ENCODE assay signal across 8 cellular contexts in the genomic region with DNA sequence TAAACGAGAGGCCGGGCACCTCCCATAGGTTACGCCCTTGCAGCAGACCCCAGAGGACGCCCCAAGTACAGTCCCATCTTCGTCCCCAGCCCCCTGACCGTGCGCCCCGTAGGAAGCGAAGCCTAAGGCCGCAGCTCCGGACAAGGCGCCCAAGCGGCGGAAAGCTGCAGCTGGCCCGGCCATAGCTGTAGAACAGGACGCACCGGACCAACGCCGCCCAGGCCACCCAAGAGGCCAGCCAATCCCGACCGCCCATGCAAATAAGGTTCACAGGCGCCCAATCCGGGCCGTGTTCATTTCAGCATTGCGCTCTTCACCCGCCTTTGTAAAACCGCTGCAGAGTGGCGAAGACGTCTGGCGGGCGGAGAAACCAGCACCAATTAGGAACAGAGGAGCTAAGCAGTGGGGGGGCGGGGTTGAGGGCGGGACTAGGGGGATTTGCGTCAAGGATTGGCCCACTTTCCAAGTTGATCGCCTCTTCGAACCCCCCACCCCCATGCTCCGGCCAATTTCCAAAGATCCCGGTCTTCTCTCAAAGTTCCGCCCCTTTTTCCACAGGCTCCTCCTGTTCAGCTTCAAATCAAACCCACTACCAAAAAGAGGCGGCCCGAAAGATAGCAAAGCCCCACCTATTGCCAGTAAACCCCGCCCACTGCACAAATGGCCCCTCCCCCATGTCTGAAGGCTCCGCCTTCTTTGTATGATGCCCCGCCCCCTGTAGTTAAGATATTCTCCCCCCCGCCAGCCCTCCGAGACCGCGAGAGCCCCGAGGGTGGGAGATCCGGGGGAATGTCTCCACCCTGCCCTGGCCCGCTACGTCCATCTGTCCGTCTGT. TPM values are rescaled to one million over a fixed set of nuclear protein-coding genes. Genes with fewer than 3 reads are reported as not detected.
DNase-seq lines count a peak whose midpoint lies in the region; TF ChIP-seq lines count a peak whose summit lies in the region.

Gene TMEM256, minus strand, starts transcription at position 196 of the 835 bp plus-strand sequence. Its CDS starts 13 bp downstream, at position 183.

- H3F3A ChIP-seq in SK-N-SH (replicated peaks; ENCODE audit: insufficient read depth): peaks cover 23% of the 10 kb centered on the region

- H3K4me1 Mint-ChIP-seq in HFFc6 (ENCODE audit: low read depth): peaks cover 33% of the 10 kb centered on the region

- H3K4me2 ChIP-seq in SK-N-SH: peak within 1 kb of the TSS; percentile 100

- H4K20me1 ChIP-seq in SK-N-SH (ENCODE audit: insufficient read depth): peaks cover 11% of the 10 kb centered on the region; the same call in 1 of the 2 replicates

- peaks cover 7 to 11% of the 10 kb centered on the region in 2 experiments for H3K36me3 ChIP-seq in SK-N-SH (replicated peaks in 1 of 2; ENCODE audit: control insufficient read depth in 1 of 2, insufficient read depth in 2 of 2, low read length in 1 of 2)

- H3K36me3 Mint-ChIP-seq in HFFc6 (ENCODE audit: low read depth): peaks cover 18% of the 10 kb centered on the region

- POLR2A ChIA-PET in SK-N-SH (lab: Yijun Ruan, JAX): interaction anchor here (0.5 to 1.5 kb wide), 15 partner anchors 10 to 788 kb away, joined by 3 to 13 read pairs (median 4); partner anchors contain the start of genes FGF11, MPDU1, NEURL4 and PLSCR3

- H3K9me3 ChIP-seq in SK-N-SH: no peaks in the 10 kb centered on the region

- H3K27me3 Mint-ChIP-seq in HFFc6 (ENCODE audit: insufficient read depth): no peaks in the 10 kb centered on the region

- H3K27ac Mint-ChIP-seq in HFFc6: peak within 1 kb of the TSS; percentile 87

- no peak for TF ChIP-seq RAD21 in SK-N-SH (IDR thresholded peaks at IDR 0.05; ENCODE audit: low read length)

- H3K27me3 ChIP-seq in SK-N-SH (ENCODE audit: insufficient read depth): no peaks in the 10 kb centered on the region

- CTCF ChIA-PET in SK-N-SH (lab: Yijun Ruan, JAX): interaction anchor here (0.6 to 2.6 kb wide), 6 partner anchors 10 to 74 kb away, joined by 3 to 19 read pairs (median 3); no protein-coding TSS in a partner anchor

- peak within 1 kb of the TSS; percentile 92 for H3K4me3 Mint-ChIP-seq in HFFc6

- H3K4me1 ChIP-seq in SK-N-SH (ENCODE audit: control insufficient read depth in 1 of 2, insufficient read depth in 2 of 2, low read depth in 1 of 2, low read length in 1 of 2): peaks cover 5 to 21% of the 10 kb centered on the region in 2 experiments; a peak in 2 of 4 replicates

- TF ChIP-seq CTCF in HFFc6 (IDR thresholded peaks at IDR 0.05) (no peak; the same call in 1 of the 2 replicates), SK-N-SH (IDR thresholded peaks at IDR 0.05) (no peak)

- TF ChIP-seq EP300 in SK-N-SH (IDR thresholded peaks at IDR 0.05; ENCODE audit: borderline replicate concordance in 1 of 2, low read depth in 1 of 2, low read length in 1 of 2): 0 out of 4 replicates have a peak, but pooled peaks of 1 of the 2 experiments have one; percentile 24

- peak; percentile 98 for DNase-seq in GM03348 (ENCODE audit: low spot score)
- peak; percentile 99 for DNase-seq in HFFc6
- peak; percentile 96 for DNase-seq in NCI-H1048 (lab: John Stamatoyannopoulos, UW)
- DNase-seq in SK-N-SH: peak; percentile 93
- DNase-seq in activated naive CD4-positive, alpha-beta T cell treated with anti-CD3 and anti-CD28 coated beads, Interleukin-2, amount 50 U/mL, for 16 hours: peak; percentile 94
- DNase-seq in germinal center (ENCODE audit: low spot score): peak; percentile 97
- peak; percentile 97 for DNase-seq in non-pigmented ciliary epithelial cell (ENCODE audit: low read depth)
- peak; percentile 99 for DNase-seq in superior temporal gyrus (ENCODE audit: extremely low spot score)

- peak within 1 kb of the TSS; percentile 85 for H2AFZ ChIP-seq in SK-N-SH (ENCODE audit: low read depth)

- H3K9me3 Mint-ChIP-seq in HFFc6: no peaks in the 10 kb centered on the region

- no peaks in the 10 kb centered on the region for H3K9me2 ChIP-seq in SK-N-SH

- peak within 1 kb of the TSS; percentile 94 for H3K9ac ChIP-seq in SK-N-SH

- H3K79me2 ChIP-seq in SK-N-SH (ENCODE audit: insufficient read depth): peaks cover 49% of the 10 kb centered on the region

- under 1% methylated on average over 45 of the region's 53 CpGs for WGBS in SK-N-SH (ENCODE audit: low lambda C conversion rate)

- H3K27ac ChIP-seq in SK-N-SH (ENCODE audit: low read depth in 2 of 2, low read length in 1 of 2): peak within 1 kb of the TSS; percentile 76 to 91

- peak within 1 kb of the TSS; percentile 78 to 91 for H3K4me3 ChIP-seq in SK-N-SH (ENCODE audit: low read depth in 2 of 2, low read length in 1 of 2)

TF ChIP-seq in SK-N-SH, 30 proteins besides CTCF, POLR2A, EP300 and RAD21 (continues in another document):
- TF ChIP-seq POLR2AphosphoS5 (IDR thresholded peaks at IDR 0.05; ENCODE audit: low read depth, low read length): peak; percentile 93
- TF ChIP-seq ELF1 (IDR thresholded peaks at IDR 0.05): no peak
- peak; percentile 86 for TF ChIP-seq YY1 (IDR thresholded peaks at IDR 0.05; ENCODE audit: low read depth)
- TF ChIP-seq MEF2A (IDR thresholded peaks at IDR 0.05; ENCODE audit: borderline replicate concordance, low read depth): no peak
- no peak for TF ChIP-seq USF1 (IDR thresholded peaks at IDR 0.05; ENCODE audit: borderline replicate concordance, low read depth)
- TF ChIP-seq TCF12 (IDR thresholded peaks at IDR 0.05): 0 out of 2 replicates have a peak, but pooled peaks have one; percentile 21
- TF ChIP-seq EZH2phosphoT487 (IDR thresholded peaks at IDR 0.05; ENCODE audit: borderline replicate concordance, low read depth): no peak
- TF ChIP-seq TAF1 (IDR thresholded peaks at IDR 0.05; ENCODE audit: borderline replicate concordance, low read depth, low read length): peak; percentile 85
- no peak for TF ChIP-seq TEAD4 (IDR thresholded peaks at IDR 0.05; ENCODE audit: borderline replicate concordance, insufficient read depth)
- TF ChIP-seq NRF1 (IDR thresholded peaks at IDR 0.05; ENCODE audit: low read depth, low read length): no peak
- no peak for TF ChIP-seq GATA2 (CRISPR knock-in tag; IDR thresholded peaks at IDR 0.05)
- TF ChIP-seq IRF3 (IDR thresholded peaks at IDR 0.05; ENCODE audit: low read depth, low read length): peak; percentile 67; the same call in 1 of the 2 replicates
- TF ChIP-seq MAX (IDR thresholded peaks at IDR 0.05; ENCODE audit: low read depth): peak; percentile 53; the same call in 1 of the 2 replicates
- no peak for TF ChIP-seq RXRA (IDR thresholded peaks at IDR 0.05; ENCODE audit: borderline replicate concordance, low read depth)
- TF ChIP-seq SMC3 (IDR thresholded peaks at IDR 0.05; ENCODE audit: low read depth, low read length): no peak
- peak; percentile 81 for TF ChIP-seq ZBTB33 (IDR thresholded peaks at IDR 0.05; ENCODE audit: borderline replicate concordance, low read depth)
- TF ChIP-seq FOXM1 (IDR thresholded peaks at IDR 0.05; ENCODE audit: low read depth): no peak
- peak; percentile 12; the same call in 1 of the 2 replicates for TF ChIP-seq SIN3A (IDR thresholded peaks at IDR 0.05; ENCODE audit: borderline replicate concordance, low read depth, low read length)
- peak; percentile 94 for TF ChIP-seq CHD2 (IDR thresholded peaks at IDR 0.05; ENCODE audit: low read length, partially characterized antibody)

RNA-seq across cellular contexts. Expression of gene TMEM256, which starts in this region (rescaled TPM):
- 10 to 100 TPM; 52.2 to 79.1 (median 72.3) TPM for total RNA-seq in HFFc6 (2021; fragmentation: NEBNext Ultra II Directional; extraction: Animal tissue kit (Norgen Biotek cat#: 25700))
- 114 and 213 TPM in 2 replicates for polyA plus RNA-seq in SK-N-SH (2012; rRNA removed)
- polyA plus RNA-seq in SK-N-SH (2012; cell fraction: cytosol; rRNA removed): 112 and 115 TPM in 2 replicates
- 63.1 and 74.0 TPM in 2 replicates for polyA plus RNA-seq in SK-N-SH (2012; cell fraction: nucleus; rRNA removed)

Comparison
In these comparisons a context has a peak if more than half of its experiments do, and no peak if none do; other contexts are left out.
1. Peak in every context shown above with its lines: DNase-seq, H3K4me3 ChIP-seq and H3K27ac ChIP-seq.